8 cellular contexts compared by ENCODE assay signal in the genomic region with DNA sequence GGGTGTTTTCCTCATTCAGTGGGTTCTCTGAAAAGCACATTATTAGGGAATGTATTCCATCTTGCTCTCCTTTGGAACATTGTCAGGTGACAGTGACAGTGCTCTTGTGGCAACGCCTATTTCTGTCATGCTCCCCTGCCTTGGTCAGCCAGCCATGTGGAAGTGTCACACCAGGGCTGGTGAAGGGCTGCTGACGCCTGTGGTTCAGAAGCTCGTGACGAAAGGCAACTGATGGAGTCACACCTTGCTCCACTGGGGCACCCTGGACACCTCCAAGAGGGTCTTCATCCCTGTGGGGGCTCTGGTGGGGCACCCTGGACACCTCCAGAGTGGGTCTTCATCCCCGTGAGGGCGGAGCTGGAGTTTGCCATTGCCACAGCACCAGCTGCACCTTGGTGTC.
DNase-seq lines count a peak whose midpoint lies in the region; ATAC-seq lines count a peak whose summit lies in the region.

No MANE protein-coding gene starts in this region.

- ATAC-seq in GM19351 (IDR thresholded peaks at IDR 0.05; ENCODE audit: unreplicated experiment): peak; percentile 64
- peak; percentile 64 for ATAC-seq in HG03159 (IDR thresholded peaks at IDR 0.05; ENCODE audit: unreplicated experiment)
- no peak for ATAC-seq in HG02840 (IDR thresholded peaks at IDR 0.05; ENCODE audit: low FRiP score, unreplicated experiment)

- peak; percentile 56 for DNase-seq in CD1c-positive myeloid dendritic cell (ENCODE audit: extremely low spot score)
- DNase-seq in germinal center (ENCODE audit: low spot score): peak; percentile 81
- no peak for DNase-seq in NCI-H146 (lab: John Stamatoyannopoulos, UW)
- no peak for DNase-seq in Ammon's horn (ENCODE audit: low spot score)
- DNase-seq in activated CD4-positive, alpha-beta T cell treated with anti-CD3 and anti-CD28 coated beads for 48 hours: no peak

Comparison
In these comparisons a context has a peak if more than half of its experiments do, and no peak if none do; other contexts are left out.
1. DNase-seq: peak in CD1c-positive myeloid dendritic cell (single experiment) and germinal center (single experiment); none in NCI-H146 (single experiment), Ammon's horn (single experiment) and activated CD4-positive, alpha-beta T cell treated with anti-CD3 and anti-CD28 coated beads for 48 hours (single experiment).